10 cellular contexts compared by ENCODE assay signal in genomic region chr10:109996766-109997171, GRCh38. TPM values are rescaled to one million over a fixed set of nuclear protein-coding genes. Genes with fewer than 3 reads are reported as not detected.
A peak's percentile ranks its signal among the peaks of the same experiment; 100 is the strongest.
DNase-seq lines count a peak whose midpoint lies in the region; ATAC-seq and TF ChIP-seq lines count a peak whose summit lies in the region.
"Had no signal": no experiment of that assay in that cellular context is flagged by ENCODE, and none has a peak within 500 bp of the region (broad histone marks: within the 10 kb centered on the region; RNA-seq: fewer than 3 reads in every experiment).

No MANE protein-coding gene starts in this region.

- H4K20me1 ChIP-seq in BLaER1, result no peaks in the 10 kb centered on the region

- H3K27me3 Mint-ChIP-seq in activated CD4-positive, alpha-beta memory T cell treated with anti-CD3 and anti-CD28 coated beads for 36 hours, result no peaks in the 10 kb centered on the region
- no peaks in the 10 kb centered on the region for H3K27me3 Mint-ChIP-seq in activated CD8-positive, alpha-beta T cell treated with anti-CD3 and anti-CD28 coated beads for 36 hours

- H3K36me3 ChIP-seq in BLaER1, result no peaks in the 10 kb centered on the region
- H3K36me3 ChIP-seq: SJSA1 had no signal

- peak overlapping the region; percentile 39; the same call in 1 of the 2 replicates for H3K27ac ChIP-seq in BLaER1
- H3K27ac ChIP-seq: SJSA1 had no signal

- H3K9me3 Mint-ChIP-seq in activated CD4-positive, alpha-beta memory T cell treated with anti-CD3 and anti-CD28 coated beads for 36 hours, result no peaks in the 10 kb centered on the region
- no peaks in the 10 kb centered on the region for H3K9me3 Mint-ChIP-seq in activated CD8-positive, alpha-beta T cell treated with anti-CD3 and anti-CD28 coated beads for 36 hours

- POLR2A ChIA-PET in activated CD4-positive, alpha-beta memory T cell treated with anti-CD3 and anti-CD28 coated beads for 36 hours (lab: Charles Lee), result no interaction called here
- POLR2A ChIA-PET in activated CD8-positive, alpha-beta T cell treated with anti-CD3 and anti-CD28 coated beads for 36 hours (lab: Charles Lee), result interaction anchor here (0.7 to 1.3 kb wide), 3 partner anchors 9 to 12 kb away, joined by 3 to 4 read pairs (median 3); no protein-coding TSS in a partner anchor

- peaks cover 21% of the 10 kb centered on the region for H3K4me1 Mint-ChIP-seq in activated CD4-positive, alpha-beta memory T cell treated with anti-CD3 and anti-CD28 coated beads for 36 hours (ENCODE audit: low read depth)
- H3K4me1 Mint-ChIP-seq in activated CD8-positive, alpha-beta T cell treated with anti-CD3 and anti-CD28 coated beads for 36 hours (ENCODE audit: low read depth), result peaks cover 14% of the 10 kb centered on the region

- CTCF ChIA-PET in activated CD4-positive, alpha-beta memory T cell treated with anti-CD3 and anti-CD28 coated beads for 36 hours (lab: Charles Lee), result interaction anchor here (0.9 to 1.4 kb wide), 2 partner anchors 17 to 19 kb away, joined by 3 to 5 read pairs; no protein-coding TSS in a partner anchor
- CTCF ChIA-PET in activated CD8-positive, alpha-beta T cell treated with anti-CD3 and anti-CD28 coated beads for 36 hours (lab: Charles Lee), result no interaction called here

- peaks cover 26% of the 10 kb centered on the region for H3K4me1 ChIP-seq in BLaER1

- H3K27ac Mint-ChIP-seq in activated CD4-positive, alpha-beta memory T cell treated with anti-CD3 and anti-CD28 coated beads for 36 hours, result no peak overlapping the region
- no peak overlapping the region for H3K27ac Mint-ChIP-seq in activated CD8-positive, alpha-beta T cell treated with anti-CD3 and anti-CD28 coated beads for 36 hours

- intact Hi-C loops in activated CD4-positive, alpha-beta memory T cell treated with anti-CD3 and anti-CD28 coated beads for 36 hours (cut with micrococcal nuclease), result no loop called here
- intact Hi-C loops in activated CD8-positive, alpha-beta T cell treated with anti-CD3 and anti-CD28 coated beads for 36 hours (cut with micrococcal nuclease), result no loop called here

- H3K27me3 ChIP-seq in BLaER1, result no peaks in the 10 kb centered on the region
- H3K27me3 ChIP-seq: SJSA1 had no signal

- H3K9ac ChIP-seq in BLaER1, result 0 out of 2 replicates have a peak overlapping the region, but pooled peaks have one; percentile 43

- no peaks in the 10 kb centered on the region for H3K36me3 Mint-ChIP-seq in activated CD4-positive, alpha-beta memory T cell treated with anti-CD3 and anti-CD28 coated beads for 36 hours
- H3K36me3 Mint-ChIP-seq in activated CD8-positive, alpha-beta T cell treated with anti-CD3 and anti-CD28 coated beads for 36 hours (ENCODE audit: low read depth), result no peaks in the 10 kb centered on the region

- peak; percentile 71 for DNase-seq in fibroblast of villous mesenchyme (ENCODE audit: low read depth)
- DNase-seq in activated CD4-positive, alpha-beta memory T cell treated with anti-CD3 and anti-CD28 coated beads for 36 hours, result no peak
- no peak for DNase-seq in activated CD8-positive, alpha-beta T cell treated with anti-CD3 and anti-CD28 coated beads for 36 hours
- DNase-seq: NCI-H2029 treated with DMSO at 0.1 percent for 48 hours had no signal

- no peak overlapping the region for H3K4me3 Mint-ChIP-seq in activated CD4-positive, alpha-beta memory T cell treated with anti-CD3 and anti-CD28 coated beads for 36 hours
- H3K4me3 Mint-ChIP-seq in activated CD8-positive, alpha-beta T cell treated with anti-CD3 and anti-CD28 coated beads for 36 hours, result no peak overlapping the region

- peak; percentile 24 for ATAC-seq in GM21423 (IDR thresholded peaks at IDR 0.05; ENCODE audit: unreplicated experiment)
- peak; percentile 32 for ATAC-seq in HG03354 (IDR thresholded peaks at IDR 0.05; ENCODE audit: poor library complexity, severe bottlenecking, unreplicated experiment)
- no peak for ATAC-seq in activated CD4-positive, CD25-positive, alpha-beta regulatory T cell treated with anti-CD3 and anti-CD28 coated beads, Interleukin-2, amount 50 U/mL, for 24 hours
- no peak for ATAC-seq in GM18517 (IDR thresholded peaks at IDR 0.05; ENCODE audit: unreplicated experiment)
- no peak for ATAC-seq in activated CD8-positive, alpha-beta T cell treated with anti-CD3 and anti-CD28 coated beads for 36 hours

- H3K9me3 ChIP-seq in BLaER1, result no peaks in the 10 kb centered on the region
- H3K9me3 ChIP-seq: SJSA1 had no signal

- TF ChIP-seq CTCF in fibroblast of villous mesenchyme (IDR thresholded peaks at IDR 0.05; ENCODE audit: insufficient read depth, low read depth, low read length), result no peak
- no peak for TF ChIP-seq CTCF in activated CD8-positive, alpha-beta T cell treated with anti-CD3 and anti-CD28 coated beads for 36 hours (IDR thresholded peaks at IDR 0.05)

- H3K4me3 ChIP-seq in BLaER1 (peak overlapping the region; percentile 20; the same call in 1 of the 2 replicates), fibroblast of villous mesenchyme (ENCODE audit: low read depth, low read length) (no peak overlapping the region)
- H3K4me3 ChIP-seq: SJSA1 had no signal

- peak overlapping the region; percentile 83 for H3K4me2 ChIP-seq in BLaER1

RNA-seq across cellular contexts. Expression of gene ADD3, which starts 11.0 kb away (rescaled TPM):
- total RNA-seq in fibroblast of villous mesenchyme, result 68.3 and 97.6 TPM in 2 replicates
- total RNA-seq in activated CD4-positive, alpha-beta memory T cell treated with anti-CD3 and anti-CD28 coated beads for 36 hours, result 10 to 100 TPM; 92.3 to 93.3 TPM
- total RNA-seq in activated CD8-positive, alpha-beta T cell treated with anti-CD3 and anti-CD28 coated beads for 36 hours, result 10 to 100 TPM; 66.8 to 77.0 TPM

Comparison
In these comparisons a context has a peak if more than half of its experiments do, and no peak if none do; other contexts are left out.
1. ATAC-seq: peak in GM21423 (single experiment) and HG03354 (single experiment); none in activated CD4-positive, CD25-positive, alpha-beta regulatory T cell treated with anti-CD3 and anti-CD28 coated beads, Interleukin-2, amount 50 U/mL, for 24 hours (0 of 2), GM18517 (single experiment) and activated CD8-positive, alpha-beta T cell treated with anti-CD3 and anti-CD28 coated beads for 36 hours (single experiment).